ENCODE assay signal across 1 cellular context in genomic region chr1:2466270-2466665, GRCh38.
TF ChIP-seq lines count a peak whose summit lies in the region.

No MANE protein-coding gene starts in this region.

TF ChIP-seq in H1, 55 proteins besides CTCF, POLR2A, EP300 and RAD21:
- no peak for TF ChIP-seq CHD7 (IDR thresholded peaks at IDR 0.05; ENCODE audit: insufficient replicate concordance, low read length)
- TF ChIP-seq TEAD4 (IDR thresholded peaks at IDR 0.05; ENCODE audit: low read depth, low read length), result no peak
- TF ChIP-seq FOSL1 (IDR thresholded peaks at IDR 0.05; ENCODE audit: insufficient read depth, low read depth, low read length), result no peak
- no peak for TF ChIP-seq ASH2L (IDR thresholded peaks at IDR 0.05; ENCODE audit: low read length)
- TF ChIP-seq GTF2F1 (IDR thresholded peaks at IDR 0.05; ENCODE audit: borderline replicate concordance, low read depth, low read length), result no peak
- no peak for TF ChIP-seq TAF7 (optimal IDR thresholded peaks at IDR 0.05; ENCODE audit: borderline replicate concordance, low read depth, low read length)
- no peak for TF ChIP-seq KDM1A (IDR thresholded peaks at IDR 0.05; ENCODE audit: borderline replicate concordance, low read length)
- no peak for TF ChIP-seq BACH1 (IDR thresholded peaks at IDR 0.05; ENCODE audit: low read length)
- TF ChIP-seq BCL11A (IDR thresholded peaks at IDR 0.05; ENCODE audit: low read depth in 2 of 2, low read length in 2 of 2), result no peak
